8 cellular contexts compared by ENCODE assay signal in the genomic region with DNA sequence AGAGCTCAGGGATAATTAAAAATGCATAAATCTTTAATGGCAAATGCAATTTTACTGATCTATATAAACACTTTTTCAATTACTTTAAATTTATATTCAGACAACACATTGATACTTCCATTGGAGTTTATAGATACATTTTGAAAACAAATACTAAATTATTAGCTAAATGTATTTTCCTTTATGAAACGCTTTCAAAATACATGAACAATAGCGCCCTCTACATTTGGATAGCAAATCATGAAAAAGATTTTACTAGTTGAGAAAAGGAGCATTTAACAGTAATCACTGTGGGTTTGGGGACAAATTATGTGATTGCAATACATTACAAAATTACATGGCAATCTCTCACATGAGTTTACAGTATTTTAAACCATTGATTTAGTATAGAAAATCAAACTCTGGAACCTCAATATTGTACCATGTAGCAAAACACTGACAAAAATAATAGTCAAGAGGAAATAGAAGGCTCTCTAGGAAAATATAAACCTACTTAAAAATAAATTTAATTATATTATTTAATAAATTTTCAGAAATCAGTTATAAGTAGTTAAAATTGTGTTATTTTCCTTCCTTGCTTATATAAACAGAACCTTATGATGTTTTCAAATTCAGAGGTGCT.
DNase-seq lines count a peak whose midpoint lies in the region; ATAC-seq and TF ChIP-seq lines count a peak whose summit lies in the region.

No MANE protein-coding gene starts in this region.

- peak; percentile 49 for TF ChIP-seq CTCF in cardiac muscle cell (IDR thresholded peaks at IDR 0.05; ENCODE audit: low read depth, low read length)
- TF ChIP-seq CTCF in epithelial cell of esophagus (IDR thresholded peaks at IDR 0.05; ENCODE audit: insufficient read depth, low read depth, low read length, missing control alignments): peak; percentile 28

- ATAC-seq in Right ventricle myocardium superior (ENCODE audit: poor library complexity): no peak
- ATAC-seq in HG03442 (IDR thresholded peaks at IDR 0.05; ENCODE audit: unreplicated experiment): no peak
- ATAC-seq in GM21723 (IDR thresholded peaks at IDR 0.05; ENCODE audit: unreplicated experiment): no peak

- DNase-seq in cardiac muscle cell (ENCODE audit: low read depth in 1 of 2, low spot score in 1 of 2) (peak; percentile 29 to 70), Right ventricle myocardium superior (no peak), NCI-H526 treated with DMSO at 0.1 percent for 48 hours (lab: John Stamatoyannopoulos, UW) (peak; percentile 66), epithelial cell of esophagus (ENCODE audit: low read depth) (peak; percentile 24), superior temporal gyrus (ENCODE audit: extremely low spot score) (peak; percentile 45), OCI-M2 (lab: John Stamatoyannopoulos, UW; ENCODE audit: unreplicated experiment) (no peak)

- H3K4me3 ChIP-seq in cardiac muscle cell (no peak overlapping the region), epithelial cell of esophagus (ENCODE audit: low read length) (no peak overlapping the region)

- H3K27ac ChIP-seq in cardiac muscle cell: no peak overlapping the region

- no peaks in the 10 kb centered on the region for H3K9me3 ChIP-seq in cardiac muscle cell (ENCODE audit: low read depth)

- no peaks in the 10 kb centered on the region for H3K27me3 ChIP-seq in cardiac muscle cell

- H3K4me1 ChIP-seq in cardiac muscle cell (ENCODE audit: low read depth): peaks cover 14% of the 10 kb centered on the region

- no peaks in the 10 kb centered on the region for H3K36me3 ChIP-seq in cardiac muscle cell

- intact Hi-C loops in Right ventricle myocardium superior (cut with DNase I): no loop called here

Comparison
In these comparisons a context has a peak if more than half of its experiments do, and no peak if none do; other contexts are left out.
1. DNase-seq: peak in cardiac muscle cell (2 of 2), NCI-H526 treated with DMSO at 0.1 percent for 48 hours (single experiment), epithelial cell of esophagus (single experiment) and superior temporal gyrus (single experiment); none in Right ventricle myocardium superior (single experiment) and OCI-M2 (single experiment).